Comparison of ENCODE assay signal across 2 cellular contexts in the genomic region with DNA sequence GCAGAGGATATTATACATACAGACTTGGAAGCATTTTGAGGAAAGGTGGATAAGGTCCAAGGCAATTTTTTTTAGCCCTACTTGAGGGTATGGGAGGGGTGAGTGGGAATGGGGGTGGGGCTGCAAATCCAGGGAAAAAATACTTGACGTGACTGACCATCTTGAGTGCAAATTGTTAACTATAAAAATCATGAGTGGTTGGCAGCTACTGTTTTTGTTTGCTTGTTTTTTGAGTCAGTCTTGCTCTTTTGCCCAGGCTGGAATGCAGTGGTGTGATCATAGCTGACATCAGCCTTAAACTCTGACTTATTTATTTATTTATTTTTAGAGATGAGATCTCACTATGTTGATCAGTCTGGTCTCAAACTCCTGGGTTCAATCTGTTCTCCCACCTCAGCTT.
TF ChIP-seq lines count a peak whose summit lies in the region.

No MANE protein-coding gene starts in this region.

TF ChIP-seq in GM23338, 12 proteins besides CTCF, POLR2A, EP300 and RAD21 (continued from another document):
- TF ChIP-seq, protein P1, sequence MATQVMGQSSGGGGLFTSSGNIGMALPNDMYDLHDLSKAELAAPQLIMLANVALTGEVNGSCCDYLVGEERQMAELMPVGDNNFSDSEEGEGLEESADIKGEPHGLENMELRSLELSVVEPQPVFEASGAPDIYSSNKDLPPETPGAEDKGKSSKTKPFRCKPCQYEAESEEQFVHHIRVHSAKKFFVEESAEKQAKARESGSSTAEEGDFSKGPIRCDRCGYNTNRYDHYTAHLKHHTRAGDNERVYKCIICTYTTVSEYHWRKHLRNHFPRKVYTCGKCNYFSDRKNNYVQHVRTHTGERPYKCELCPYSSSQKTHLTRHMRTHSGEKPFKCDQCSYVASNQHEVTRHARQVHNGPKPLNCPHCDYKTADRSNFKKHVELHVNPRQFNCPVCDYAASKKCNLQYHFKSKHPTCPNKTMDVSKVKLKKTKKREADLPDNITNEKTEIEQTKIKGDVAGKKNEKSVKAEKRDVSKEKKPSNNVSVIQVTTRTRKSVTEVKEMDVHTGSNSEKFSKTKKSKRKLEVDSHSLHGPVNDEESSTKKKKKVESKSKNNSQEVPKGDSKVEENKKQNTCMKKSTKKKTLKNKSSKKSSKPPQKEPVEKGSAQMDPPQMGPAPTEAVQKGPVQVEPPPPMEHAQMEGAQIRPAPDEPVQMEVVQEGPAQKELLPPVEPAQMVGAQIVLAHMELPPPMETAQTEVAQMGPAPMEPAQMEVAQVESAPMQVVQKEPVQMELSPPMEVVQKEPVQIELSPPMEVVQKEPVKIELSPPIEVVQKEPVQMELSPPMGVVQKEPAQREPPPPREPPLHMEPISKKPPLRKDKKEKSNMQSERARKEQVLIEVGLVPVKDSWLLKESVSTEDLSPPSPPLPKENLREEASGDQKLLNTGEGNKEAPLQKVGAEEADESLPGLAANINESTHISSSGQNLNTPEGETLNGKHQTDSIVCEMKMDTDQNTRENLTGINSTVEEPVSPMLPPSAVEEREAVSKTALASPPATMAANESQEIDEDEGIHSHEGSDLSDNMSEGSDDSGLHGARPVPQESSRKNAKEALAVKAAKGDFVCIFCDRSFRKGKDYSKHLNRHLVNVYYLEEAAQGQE (IDR thresholded peaks at IDR 0.05; ENCODE audit: unreplicated experiment): no peak
- TF ChIP-seq, protein P2, sequence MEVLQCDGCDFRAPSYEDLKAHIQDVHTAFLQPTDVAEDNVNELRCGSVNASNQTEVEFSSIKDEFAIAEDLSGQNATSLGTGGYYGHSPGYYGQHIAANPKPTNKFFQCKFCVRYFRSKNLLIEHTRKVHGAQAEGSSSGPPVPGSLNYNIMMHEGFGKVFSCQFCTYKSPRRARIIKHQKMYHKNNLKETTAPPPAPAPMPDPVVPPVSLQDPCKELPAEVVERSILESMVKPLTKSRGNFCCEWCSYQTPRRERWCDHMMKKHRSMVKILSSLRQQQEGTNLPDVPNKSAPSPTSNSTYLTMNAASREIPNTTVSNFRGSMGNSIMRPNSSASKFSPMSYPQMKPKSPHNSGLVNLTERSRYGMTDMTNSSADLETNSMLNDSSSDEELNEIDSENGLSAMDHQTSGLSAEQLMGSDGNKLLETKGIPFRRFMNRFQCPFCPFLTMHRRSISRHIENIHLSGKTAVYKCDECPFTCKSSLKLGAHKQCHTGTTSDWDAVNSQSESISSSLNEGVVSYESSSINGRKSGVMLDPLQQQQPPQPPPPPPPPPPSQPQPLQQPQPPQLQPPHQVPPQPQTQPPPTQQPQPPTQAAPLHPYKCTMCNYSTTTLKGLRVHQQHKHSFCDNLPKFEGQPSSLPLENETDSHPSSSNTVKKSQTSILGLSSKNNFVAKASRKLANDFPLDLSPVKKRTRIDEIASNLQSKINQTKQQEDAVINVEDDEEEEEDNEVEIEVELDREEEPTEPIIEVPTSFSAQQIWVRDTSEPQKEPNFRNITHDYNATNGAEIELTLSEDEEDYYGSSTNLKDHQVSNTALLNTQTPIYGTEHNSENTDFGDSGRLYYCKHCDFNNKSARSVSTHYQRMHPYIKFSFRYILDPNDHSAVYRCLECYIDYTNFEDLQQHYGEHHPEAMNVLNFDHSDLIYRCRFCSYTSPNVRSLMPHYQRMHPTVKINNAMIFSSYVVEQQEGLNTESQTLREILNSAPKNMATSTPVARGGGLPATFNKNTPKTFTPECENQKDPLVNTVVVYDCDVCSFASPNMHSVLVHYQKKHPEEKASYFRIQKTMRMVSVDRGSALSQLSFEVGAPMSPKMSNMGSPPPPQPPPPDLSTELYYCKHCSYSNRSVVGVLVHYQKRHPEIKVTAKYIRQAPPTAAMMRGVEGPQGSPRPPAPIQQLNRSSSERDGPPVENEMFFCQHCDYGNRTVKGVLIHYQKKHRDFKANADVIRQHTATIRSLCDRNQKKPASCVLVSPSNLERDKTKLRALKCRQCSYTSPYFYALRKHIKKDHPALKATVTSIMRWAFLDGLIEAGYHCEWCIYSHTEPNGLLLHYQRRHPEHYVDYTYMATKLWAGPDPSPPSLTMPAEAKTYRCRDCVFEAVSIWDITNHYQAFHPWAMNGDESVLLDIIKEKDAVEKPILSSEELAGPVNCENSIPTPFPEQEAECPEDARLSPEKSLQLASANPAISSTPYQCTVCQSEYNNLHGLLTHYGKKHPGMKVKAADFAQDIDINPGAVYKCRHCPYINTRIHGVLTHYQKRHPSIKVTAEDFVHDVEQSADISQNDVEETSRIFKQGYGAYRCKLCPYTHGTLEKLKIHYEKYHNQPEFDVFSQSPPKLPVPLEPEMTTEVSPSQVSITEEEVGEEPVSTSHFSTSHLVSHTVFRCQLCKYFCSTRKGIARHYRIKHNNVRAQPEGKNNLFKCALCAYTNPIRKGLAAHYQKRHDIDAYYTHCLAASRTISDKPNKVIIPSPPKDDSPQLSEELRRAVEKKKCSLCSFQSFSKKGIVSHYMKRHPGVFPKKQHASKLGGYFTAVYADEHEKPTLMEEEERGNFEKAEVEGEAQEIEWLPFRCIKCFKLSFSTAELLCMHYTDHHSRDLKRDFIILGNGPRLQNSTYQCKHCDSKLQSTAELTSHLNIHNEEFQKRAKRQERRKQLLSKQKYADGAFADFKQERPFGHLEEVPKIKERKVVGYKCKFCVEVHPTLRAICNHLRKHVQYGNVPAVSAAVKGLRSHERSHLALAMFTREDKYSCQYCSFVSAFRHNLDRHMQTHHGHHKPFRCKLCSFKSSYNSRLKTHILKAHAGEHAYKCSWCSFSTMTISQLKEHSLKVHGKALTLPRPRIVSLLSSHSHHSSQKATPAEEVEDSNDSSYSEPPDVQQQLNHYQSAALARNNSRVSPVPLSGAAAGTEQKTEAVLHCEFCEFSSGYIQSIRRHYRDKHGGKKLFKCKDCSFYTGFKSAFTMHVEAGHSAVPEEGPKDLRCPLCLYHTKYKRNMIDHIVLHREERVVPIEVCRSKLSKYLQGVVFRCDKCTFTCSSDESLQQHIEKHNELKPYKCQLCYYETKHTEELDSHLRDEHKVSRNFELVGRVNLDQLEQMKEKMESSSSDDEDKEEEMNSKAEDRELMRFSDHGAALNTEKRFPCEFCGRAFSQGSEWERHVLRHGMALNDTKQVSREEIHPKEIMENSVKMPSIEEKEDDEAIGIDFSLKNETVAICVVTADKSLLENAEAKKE (CRISPR knock-in tag; IDR thresholded peaks at IDR 0.05): no peak
- TF ChIP-seq, protein P3, sequence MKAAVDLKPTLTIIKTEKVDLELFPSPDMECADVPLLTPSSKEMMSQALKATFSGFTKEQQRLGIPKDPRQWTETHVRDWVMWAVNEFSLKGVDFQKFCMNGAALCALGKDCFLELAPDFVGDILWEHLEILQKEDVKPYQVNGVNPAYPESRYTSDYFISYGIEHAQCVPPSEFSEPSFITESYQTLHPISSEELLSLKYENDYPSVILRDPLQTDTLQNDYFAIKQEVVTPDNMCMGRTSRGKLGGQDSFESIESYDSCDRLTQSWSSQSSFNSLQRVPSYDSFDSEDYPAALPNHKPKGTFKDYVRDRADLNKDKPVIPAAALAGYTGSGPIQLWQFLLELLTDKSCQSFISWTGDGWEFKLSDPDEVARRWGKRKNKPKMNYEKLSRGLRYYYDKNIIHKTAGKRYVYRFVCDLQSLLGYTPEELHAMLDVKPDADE (IDR thresholded peaks at IDR 0.05): no peak
TF ChIP-seq in GM23338: peak in this region for 0.

TF ChIP-seq in SK-N-SH, 30 proteins besides CTCF, POLR2A, EP300 and RAD21 (continued from another document):
- TF ChIP-seq, protein P4, sequence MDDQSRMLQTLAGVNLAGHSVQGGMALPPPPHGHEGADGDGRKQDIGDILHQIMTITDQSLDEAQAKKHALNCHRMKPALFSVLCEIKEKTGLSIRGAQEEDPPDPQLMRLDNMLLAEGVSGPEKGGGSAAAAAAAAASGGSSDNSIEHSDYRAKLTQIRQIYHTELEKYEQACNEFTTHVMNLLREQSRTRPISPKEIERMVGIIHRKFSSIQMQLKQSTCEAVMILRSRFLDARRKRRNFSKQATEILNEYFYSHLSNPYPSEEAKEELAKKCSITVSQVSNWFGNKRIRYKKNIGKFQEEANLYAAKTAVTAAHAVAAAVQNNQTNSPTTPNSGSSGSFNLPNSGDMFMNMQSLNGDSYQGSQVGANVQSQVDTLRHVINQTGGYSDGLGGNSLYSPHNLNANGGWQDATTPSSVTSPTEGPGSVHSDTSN (IDR thresholded peaks at IDR 0.05): no peak
- no peak for TF ChIP-seq NFIC (IDR thresholded peaks at IDR 0.05; ENCODE audit: borderline replicate concordance)
- no peak for TF ChIP-seq MEF2A (IDR thresholded peaks at IDR 0.05; ENCODE audit: borderline replicate concordance, low read depth)
- no peak for TF ChIP-seq FOSL2 (IDR thresholded peaks at IDR 0.05; ENCODE audit: borderline replicate concordance, low read depth)
- TF ChIP-seq CHD2 (IDR thresholded peaks at IDR 0.05; ENCODE audit: low read length, partially characterized antibody): no peak
- TF ChIP-seq JUND (IDR thresholded peaks at IDR 0.05): no peak
- no peak for TF ChIP-seq TEAD4 (IDR thresholded peaks at IDR 0.05; ENCODE audit: borderline replicate concordance, insufficient read depth)
- TF ChIP-seq EZH2phosphoT487 (IDR thresholded peaks at IDR 0.05; ENCODE audit: borderline replicate concordance, low read depth): no peak
- TF ChIP-seq, protein P5, sequence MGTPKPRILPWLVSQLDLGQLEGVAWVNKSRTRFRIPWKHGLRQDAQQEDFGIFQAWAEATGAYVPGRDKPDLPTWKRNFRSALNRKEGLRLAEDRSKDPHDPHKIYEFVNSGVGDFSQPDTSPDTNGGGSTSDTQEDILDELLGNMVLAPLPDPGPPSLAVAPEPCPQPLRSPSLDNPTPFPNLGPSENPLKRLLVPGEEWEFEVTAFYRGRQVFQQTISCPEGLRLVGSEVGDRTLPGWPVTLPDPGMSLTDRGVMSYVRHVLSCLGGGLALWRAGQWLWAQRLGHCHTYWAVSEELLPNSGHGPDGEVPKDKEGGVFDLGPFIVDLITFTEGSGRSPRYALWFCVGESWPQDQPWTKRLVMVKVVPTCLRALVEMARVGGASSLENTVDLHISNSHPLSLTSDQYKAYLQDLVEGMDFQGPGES (IDR thresholded peaks at IDR 0.05; ENCODE audit: low read depth, low read length): no peak
- TF ChIP-seq FOXM1 (IDR thresholded peaks at IDR 0.05; ENCODE audit: low read depth): no peak
- TF ChIP-seq SMC3 (IDR thresholded peaks at IDR 0.05; ENCODE audit: low read depth, low read length): no peak
- TF ChIP-seq ELF1 (IDR thresholded peaks at IDR 0.05): no peak
- TF ChIP-seq MXI1 (IDR thresholded peaks at IDR 0.05; ENCODE audit: low read depth, low read length): no peak
- TF ChIP-seq TCF12 (IDR thresholded peaks at IDR 0.05): no peak
